In the genomic region with DNA sequence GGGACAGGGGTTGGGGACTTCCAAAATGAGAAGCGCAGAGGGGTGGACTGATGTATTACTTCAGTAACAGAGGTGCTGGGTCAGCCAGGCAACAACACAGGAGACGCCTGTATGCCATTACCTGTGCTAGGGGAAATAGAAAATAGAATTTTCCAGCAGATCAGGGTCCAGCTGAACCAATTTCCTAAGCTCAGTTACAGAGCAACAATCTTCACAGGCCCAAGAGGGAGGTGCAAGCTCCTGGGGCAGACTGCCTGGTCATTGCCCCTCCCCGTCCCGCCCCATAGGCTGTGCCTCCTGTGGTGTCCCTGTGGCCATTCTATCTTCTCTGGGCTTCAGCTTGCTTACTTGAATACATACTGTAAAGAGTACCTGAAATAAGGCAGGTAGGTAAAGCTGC, we compare ENCODE assay signal across 1 cellular context.
TF ChIP-seq lines count a peak whose summit lies in the region.

No MANE protein-coding gene starts in this region.

TF ChIP-seq in H1, 55 proteins besides CTCF, POLR2A, EP300 and RAD21 (continued from another document):
- no peak for TF ChIP-seq KDM5A (IDR thresholded peaks at IDR 0.05; ENCODE audit: low read length)
- no peak for TF ChIP-seq SP1 (IDR thresholded peaks at IDR 0.05; ENCODE audit: low read depth, low read length)
- TF ChIP-seq SIN3A (conservative IDR thresholded peaks at IDR 0.05 in 1 of 2, IDR thresholded peaks at IDR 0.05 in 1 of 2; ENCODE audit: low read depth in 1 of 2, low read length in 2 of 2): no peak
- TF ChIP-seq CHD7 (IDR thresholded peaks at IDR 0.05; ENCODE audit: insufficient replicate concordance, low read length): no peak
- no peak for TF ChIP-seq KDM4A (IDR thresholded peaks at IDR 0.05; ENCODE audit: low read depth, low read length, severe bottlenecking)
- TF ChIP-seq SUZ12 (IDR thresholded peaks at IDR 0.05; ENCODE audit: low read length): no peak
- TF ChIP-seq MAX (IDR thresholded peaks at IDR 0.05): no peak
- TF ChIP-seq RXRA (IDR thresholded peaks at IDR 0.05; ENCODE audit: insufficient read depth, low read depth, low read length): no peak
